8 cellular contexts compared by ENCODE assay signal in genomic region chr7:155002411-155003214, GRCh38. TPM values are rescaled to one million over a fixed set of nuclear protein-coding genes. Genes with fewer than 3 reads are reported as not detected.
DNase-seq lines count a peak whose midpoint lies in the region; ATAC-seq and TF ChIP-seq lines count a peak whose summit lies in the region.

Gene PAXIP1 (minus strand): TSS chr7:155003124. CDS start chr7:155002929, 195 bp downstream.

- ATAC-seq in GM18519 (IDR thresholded peaks at IDR 0.05; ENCODE audit: low FRiP score, unreplicated experiment) (peak; percentile 48), HG02981 (IDR thresholded peaks at IDR 0.05; ENCODE audit: unreplicated experiment) (peak; percentile 59)

- TF ChIP-seq CTCF in nephron progenitor cell (IDR thresholded peaks at IDR 0.05): no peak

- H3K27ac Mint-ChIP-seq in nephron progenitor cell: peak within 1 kb of the TSS; percentile 99

- H3K4me3 Mint-ChIP-seq in nephron progenitor cell: peak within 1 kb of the TSS; percentile 98

- no peaks in the 10 kb centered on the region for H3K9me3 Mint-ChIP-seq in nephron progenitor cell

- peaks cover 20% of the 10 kb centered on the region for H3K36me3 Mint-ChIP-seq in nephron progenitor cell (ENCODE audit: low read depth)

- H3K4me1 Mint-ChIP-seq in nephron progenitor cell: peaks cover 17% of the 10 kb centered on the region

- peaks cover 3% of the 10 kb centered on the region for H3K27me3 Mint-ChIP-seq in nephron progenitor cell (ENCODE audit: low read depth, poor library complexity)

- peak within 1 kb of the TSS; percentile 61 for H3K27ac ChIP-seq in temporal lobe (ENCODE audit: low read depth, low read length)

- DNase-seq in Ammon's horn (ENCODE audit: low spot score) (peak; percentile 75), NCI-H2227 treated with DMSO at 0.1 percent for 48 hours (lab: John Stamatoyannopoulos, UW) (peak; percentile 68), activated T-cell treated with anti-CD3 and anti-CD28 coated beads for 48 hours (ENCODE audit: low read depth) (peak; percentile 61), fibroblast of gingiva (ENCODE audit: low read depth) (peak; percentile 42), nephron progenitor cell (peak; percentile 75)

RNA-seq across cellular contexts. Expression of gene PAXIP1, which starts in this region (rescaled TPM):
- 7.9 TPM for total RNA-seq in temporal lobe

Comparison
In these comparisons a context has a peak if more than half of its experiments do, and no peak if none do; other contexts are left out.
1. Peak in every context shown above with its lines: DNase-seq, ATAC-seq and H3K27ac ChIP-seq.